Comparison of ENCODE assay signal across 8 cellular contexts in the genomic region with DNA sequence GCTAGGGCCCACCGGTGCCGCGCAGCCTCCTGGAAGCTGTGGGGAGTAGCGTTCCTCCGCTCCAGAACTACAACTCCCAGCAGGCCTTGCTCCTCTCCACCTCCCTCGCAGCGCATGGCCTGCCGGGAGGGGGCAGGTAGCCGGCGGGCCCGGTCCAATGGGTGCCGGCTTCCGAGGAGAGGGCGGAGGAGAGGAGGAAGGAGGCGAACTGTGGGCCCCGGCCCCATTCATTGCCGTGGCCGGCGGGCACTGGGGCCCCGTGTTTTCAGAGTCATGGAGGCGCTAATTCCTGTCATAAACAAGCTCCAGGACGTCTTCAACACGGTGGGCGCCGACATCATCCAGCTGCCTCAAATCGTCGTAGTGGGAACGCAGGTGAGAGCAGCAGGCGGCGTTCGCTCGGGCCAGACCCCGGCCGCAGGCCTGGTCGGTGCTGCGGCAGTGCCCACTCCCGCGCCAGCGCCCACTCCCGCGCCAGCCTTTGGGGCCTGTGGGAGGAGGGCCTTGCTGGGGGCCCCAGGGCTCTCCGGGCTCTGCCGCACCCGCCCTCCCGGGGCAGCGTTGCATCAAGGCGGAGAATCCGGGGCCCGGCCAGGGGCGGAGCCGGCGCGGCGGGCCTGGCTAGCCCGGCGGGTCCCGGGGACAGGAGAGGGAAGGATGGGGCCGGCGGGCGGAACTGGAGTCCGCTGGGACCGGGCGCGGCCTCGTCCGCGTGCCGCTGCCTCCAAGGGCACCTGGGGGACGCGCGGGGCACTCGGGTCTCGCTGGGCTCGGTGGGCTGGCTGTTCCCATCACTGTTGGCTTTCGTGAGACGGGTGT. TPM values are rescaled to one million over a fixed set of nuclear protein-coding genes. Genes with fewer than 3 reads are reported as not detected.
DNase-seq lines count a peak whose midpoint lies in the region; TF ChIP-seq lines count a peak whose summit lies in the region.

TSS of gene DNM1L (plus strand) at position 211 of the 819 bp plus-strand sequence. CDS start at position 274, 63 bp downstream.

- peaks cover 5% of the 10 kb centered on the region for H3K79me1 ChIP-seq in neuronal stem cell (ENCODE audit: low read depth, low read length)

- H4K91ac ChIP-seq in neuronal stem cell (ENCODE audit: low read depth, low read length, poor library complexity) = no peak within 1 kb of the TSS

- H3K36me3 ChIP-seq in neuronal stem cell (replicated peaks in 1 of 2; ENCODE audit: control insufficient read depth in 2 of 2, insufficient read depth in 2 of 2, low read length in 2 of 2) = peaks cover 0 to 16% of the 10 kb centered on the region in 2 donors

- H3K4me3 ChIP-seq in neuronal stem cell (ENCODE audit: low read length in 2 of 2) = peak within 1 kb of the TSS; percentile 92

- peak within 1 kb of the TSS; percentile 96 for H2BK5ac ChIP-seq in neuronal stem cell (ENCODE audit: low read length)

- no peak within 1 kb of the TSS for H3K4ac ChIP-seq in neuronal stem cell (ENCODE audit: low read length)

- CTCF ChIA-PET in HEK293T (lab: Yijun Ruan, JAX) = interaction anchor here (0.8 kb wide), 1 partner anchor 1026 kb away, joined by 3 read pairs; no protein-coding TSS in a partner anchor

- POLR2A ChIA-PET in HEK293T (lab: Yijun Ruan, JAX) = interaction anchor here (0.7 to 1.3 kb wide), 7 partner anchors 10 to 280 kb away, joined by 3 to 8 read pairs (median 5); partner anchors contain the start of genes FGD4 and YARS2

- in situ Hi-C loops in SK-MEL-5 (cut with HindIII; ENCODE audit: low pct_unique_long_range_greater_than_20kb, low sequenced_read_pairs) = no loop called here

- peak within 1 kb of the TSS; percentile 97 for H3K18ac ChIP-seq in neuronal stem cell (ENCODE audit: low read length)

- H2AK5ac ChIP-seq in neuronal stem cell (ENCODE audit: low read depth, low read length) = peak within 1 kb of the TSS; percentile 56

- no peaks in the 10 kb centered on the region for H3K9me3 ChIP-seq in neuronal stem cell (replicated peaks in 1 of 2; ENCODE audit: control insufficient read depth in 2 of 2, insufficient read depth in 1 of 2, low read depth in 1 of 2, low read length in 2 of 2)

- H3K14ac ChIP-seq in neuronal stem cell (ENCODE audit: low read length) = peak within 1 kb of the TSS; percentile 38

- DNase-seq in GF-D8 (lab: John Stamatoyannopoulos, UW) (peak; percentile 82), HEK293T (ENCODE audit: extremely low spot score) (peak; percentile 95), MV-4-11 (lab: John Stamatoyannopoulos, UW) (peak; percentile 85), SK-MEL-5 (ENCODE audit: low read depth, low spot score) (peak; percentile 97), foreskin melanocyte (peak; percentile 95), neuronal stem cell (ENCODE audit: low spot score) (peak; percentile 94)
- peak; percentile 92 for DNase-seq in activated naive CD4-positive, alpha-beta T cell treated with Interleukin-2 at 50 U/mL for 16 hours

- H2AFZ ChIP-seq in neuronal stem cell (ENCODE audit: low read length) = peak within 1 kb of the TSS; percentile 91

- no peaks in the 10 kb centered on the region for H3K27me3 ChIP-seq in neuronal stem cell (ENCODE audit: control insufficient read depth in 3 of 3, insufficient read depth in 3 of 3, low read depth in 1 of 3, low read length in 3 of 3)

- peak within 1 kb of the TSS; percentile 95 for H3K27ac ChIP-seq in neuronal stem cell (replicated peaks; ENCODE audit: low read length)

- H3K4me2 ChIP-seq in neuronal stem cell (ENCODE audit: insufficient read depth, low read length, poor library complexity, severe bottlenecking) = peak within 1 kb of the TSS; percentile 55

- H3K23ac ChIP-seq in neuronal stem cell (ENCODE audit: low read depth, low read length, poor library complexity) = peak within 1 kb of the TSS; percentile 89

- peaks cover 0 to 5% of the 10 kb centered on the region in 2 donors for H3K4me1 ChIP-seq in neuronal stem cell (ENCODE audit: control insufficient read depth in 2 of 2, insufficient read depth in 1 of 2, low read depth in 1 of 2, low read length in 2 of 2)

- H4K8ac ChIP-seq in neuronal stem cell (ENCODE audit: low read depth, low read length) = no peak within 1 kb of the TSS

- no peak within 1 kb of the TSS for H2BK12ac ChIP-seq in neuronal stem cell (ENCODE audit: low read length)

- TF ChIP-seq CTCF in subcutaneous adipose tissue (IDR thresholded peaks at IDR 0.05; ENCODE audit: low read depth) = no peak

- WGBS in neuronal stem cell (ENCODE audit: extremely low coverage in 2 of 2, insufficient read length in 2 of 2, insufficient replicate concordance in 1 of 2), 2 donors = no CpG with 5 or more reads among the region's 76 CpGs

- no peak within 1 kb of the TSS for H2BK120ac ChIP-seq in neuronal stem cell (ENCODE audit: low read depth, low read length)

- peak within 1 kb of the TSS; percentile 97 for H3K9ac ChIP-seq in neuronal stem cell (ENCODE audit: low read depth, low read length, poor library complexity)

- no peak within 1 kb of the TSS for H2BK15ac ChIP-seq in neuronal stem cell (ENCODE audit: low read length)

TF ChIP-seq in HEK293T, 16 proteins besides CTCF, POLR2A, EP300 and RAD21:
- TF ChIP-seq LEF1 (IDR thresholded peaks at IDR 0.05; ENCODE audit: borderline replicate concordance) (peak; percentile 17; the same call in 1 of the 2 replicates), PKNOX1 (IDR thresholded peaks at IDR 0.05) (no peak), ELF4 (IDR thresholded peaks at IDR 0.05) (0 out of 2 replicates have a peak, but pooled peaks have one; percentile 64), CTBP1 (IDR thresholded peaks at IDR 0.05; ENCODE audit: borderline replicate concordance) (no peak), FOXM1 (IDR thresholded peaks at IDR 0.05; ENCODE audit: borderline replicate concordance) (no peak), NFRKB (IDR thresholded peaks at IDR 0.05) (no peak), L3MBTL2 (conservative IDR thresholded peaks at IDR 0.05) (peak; percentile 12; the same call in 1 of the 2 replicates), SUZ12 (IDR thresholded peaks at IDR 0.05) (peak; percentile 85), ARNT (IDR thresholded peaks at IDR 0.05) (no peak), ZNF384 (IDR thresholded peaks at IDR 0.05) (no peak), BHLHE40 (IDR thresholded peaks at IDR 0.05; ENCODE audit: borderline replicate concordance) (no peak), SP1 (IDR thresholded peaks at IDR 0.05) (no peak), FOXA1 (IDR thresholded peaks at IDR 0.05) (no peak), TARDBP (IDR thresholded peaks at IDR 0.05) (no peak), FOXK2 (IDR thresholded peaks at IDR 0.05) (no peak), HDGF (IDR thresholded peaks at IDR 0.05; ENCODE audit: borderline replicate concordance) (0 out of 2 replicates have a peak, but pooled peaks have one; percentile 83)

RNA-seq across cellular contexts. Expression of gene DNM1L, which starts in this region (rescaled TPM):
- 63.4 and 68.5 TPM in 2 replicates for total RNA-seq in SK-MEL-5 (2014; rRNA removed; shearing (Covaris generic))
- polyA plus RNA-seq in SK-MEL-5 (2015; cell fraction: cytosol; rRNA removed) = 44.8 and 72.3 TPM in 2 replicates
- polyA plus RNA-seq in SK-MEL-5 (2015; cell fraction: nucleus; rRNA removed) = 198 and 260 TPM in 2 replicates
- 55.3 TPM for polyA plus RNA-seq in neuronal stem cell (2013, experiment 1 of 2)
- 54.7 TPM for polyA plus RNA-seq in neuronal stem cell (2013, experiment 2 of 2)
- total RNA-seq in subcutaneous adipose tissue = 10 to 100 TPM; 43.9 to 83.6 (median 53.1) TPM

Comparison
In these comparisons a context has a peak if more than half of its experiments do, and no peak if none do; other contexts are left out.
1. Peak in every context shown above with its lines: DNase-seq, H3K4me3 ChIP-seq and H3K27ac ChIP-seq.